ENCODE assay signal across 13 cellular contexts in the genomic region with DNA sequence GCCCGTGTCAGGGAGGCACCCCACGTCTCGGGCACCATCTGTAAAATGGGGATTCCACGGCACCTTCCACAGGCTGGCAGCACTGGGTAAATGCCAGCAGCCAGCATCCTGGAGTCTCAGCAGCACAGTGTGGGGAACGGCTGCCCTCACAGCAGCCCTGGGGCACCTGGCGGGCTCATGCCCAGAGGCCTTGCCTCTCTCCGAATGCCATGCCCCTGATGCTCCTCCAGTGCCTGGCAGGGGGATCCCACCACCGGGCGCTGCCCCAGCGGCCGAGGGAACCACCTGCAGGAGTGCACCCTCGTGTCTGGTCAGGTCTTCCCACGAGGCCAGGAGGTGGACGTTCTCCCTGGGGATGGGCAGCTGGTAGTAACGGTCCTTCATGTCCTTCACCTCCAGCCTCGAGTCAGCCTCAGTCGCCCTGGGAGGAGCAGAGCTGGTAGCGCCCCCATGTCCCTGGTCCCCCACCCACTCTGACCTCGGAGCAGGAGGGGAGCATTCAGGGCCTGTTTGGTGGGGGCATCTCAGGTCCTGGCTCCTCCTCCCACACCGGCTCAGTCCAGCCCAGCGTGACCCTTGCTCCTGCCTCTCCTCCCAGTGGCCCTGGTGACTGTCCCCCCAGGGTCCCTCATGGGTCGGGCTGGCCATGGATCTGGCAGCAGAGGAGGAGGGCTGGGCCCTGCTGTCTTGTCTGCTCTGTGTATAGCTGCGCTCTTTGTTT.
"Had no signal": no experiment of that assay in that cellular context is flagged by ENCODE, and none has a peak within 500 bp of the region (broad histone marks: within the 10 kb centered on the region; RNA-seq: fewer than 3 reads in every experiment).

No MANE protein-coding gene starts in this region.

- H3K27me3 ChIP-seq: ascending aorta, colonic mucosa, thyroid gland had no signal

- H3K4me1 ChIP-seq: ascending aorta, colonic mucosa, thyroid gland had no signal

- ATAC-seq: sciatic nerve had no signal

- H3K4me2 ChIP-seq: smooth muscle cell had no signal

- H3K36me3 ChIP-seq: colonic mucosa had no signal

- H3K27ac ChIP-seq: ascending aorta, colonic mucosa, thyroid gland had no signal

- H3K4me3 ChIP-seq: ascending aorta, colonic mucosa, smooth muscle cell, thyroid gland had no signal

- DNase-seq: activated CD4-positive, alpha-beta memory T cell treated with anti-CD3 and anti-CD28 coated beads, Interleukin-2, amount 10 ng/mL, durations not matched to agents 7 days and 5 days; activated CD4-positive, alpha-beta T cell treated with anti-CD3 and anti-CD28 coated beads for 48 hours; activated CD4-positive, CD25-positive, alpha-beta regulatory T cell; activated gamma-delta T cell; colonic mucosa; hypothalamus; stimulated activated CD4-positive, alpha-beta T cell treated with anti-CD3 and anti-CD28 coated beads, Interleukin-4, amount 100 ng/mL, for 4 hours; T-helper 1 cell; T-helper 9 cell; thyroid gland had no signal

- H3K9me3 ChIP-seq: colonic mucosa, thyroid gland had no signal
